In the genomic region with DNA sequence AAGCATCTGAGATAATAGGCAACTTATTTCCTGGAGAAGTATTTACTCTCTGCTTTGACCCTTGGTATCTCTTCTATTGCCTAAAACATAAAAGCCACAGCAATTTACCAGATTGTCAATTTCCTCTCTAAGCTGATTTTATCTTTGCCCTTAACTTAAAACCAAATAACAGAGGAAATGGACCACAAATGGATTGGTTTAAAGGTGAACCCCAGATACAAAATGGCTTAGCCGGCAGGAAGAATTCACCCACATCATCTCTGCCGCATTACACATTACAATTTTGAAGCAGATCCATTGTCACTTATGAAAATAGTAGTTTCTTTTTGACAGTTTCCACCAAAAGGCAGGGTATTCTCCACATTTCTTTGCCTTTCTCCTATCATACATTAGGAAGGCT, we compare ENCODE assay signal across 27 cellular contexts.
"Had no signal": no experiment of that assay in that cellular context is flagged by ENCODE, and none has a peak within 500 bp of the region (broad histone marks: within the 10 kb centered on the region; RNA-seq: fewer than 3 reads in every experiment).

No MANE protein-coding gene starts in this region.

- H3K4me1 Mint-ChIP-seq: activated naive CD4-positive, alpha-beta T cell treated with anti-CD3 and anti-CD28 coated beads, Interleukin-2, amount 50 U/mL, for 24 hours; activated naive CD8-positive, alpha-beta T cell treated with anti-CD3 and anti-CD28 coated beads, Interleukin-2, amount 50 U/mL, for 24 hours; naive thymus-derived CD8-positive, alpha-beta T cell; stimulated activated memory B cell treated with anti-CD40 and anti-IgM and Interleukin-4, amounts not matched to agents 10 μg/mL and 1 μg/mL and 100 μg/mL, for 72 hours; stimulated activated naive CD8-positive, alpha-beta T cell treated with anti-CD3 and anti-CD28 coated beads, Interleukin-15, amount 100 ng/mL, for 72 hours had no signal

- H3K4me1 ChIP-seq: breast epithelium, prostate gland, sigmoid colon, upper lobe of left lung, vagina had no signal

- H3K36me3 Mint-ChIP-seq: activated naive CD4-positive, alpha-beta T cell treated with anti-CD3 and anti-CD28 coated beads, Interleukin-2, amount 50 U/mL, for 24 hours; naive thymus-derived CD8-positive, alpha-beta T cell; stimulated activated memory B cell treated with anti-CD40 and anti-IgM and Interleukin-4, amounts not matched to agents 10 μg/mL and 1 μg/mL and 100 μg/mL, for 72 hours had no signal

- H3K36me3 ChIP-seq: breast epithelium, neutrophil, ovary, prostate gland, sigmoid colon, upper lobe of left lung, vagina had no signal

- H3K27me3 Mint-ChIP-seq: activated naive CD4-positive, alpha-beta T cell treated with anti-CD3 and anti-CD28 coated beads, Interleukin-2, amount 50 U/mL, for 24 hours; activated naive CD8-positive, alpha-beta T cell treated with anti-CD3 and anti-CD28 coated beads, Interleukin-2, amount 50 U/mL, for 24 hours; naive thymus-derived CD8-positive, alpha-beta T cell; stimulated activated memory B cell treated with anti-CD40 and anti-IgM and Interleukin-4, amounts not matched to agents 10 μg/mL and 1 μg/mL and 100 μg/mL, for 72 hours; stimulated activated naive CD8-positive, alpha-beta T cell treated with anti-CD3 and anti-CD28 coated beads, Interleukin-15, amount 100 ng/mL, for 72 hours had no signal

- H3K27ac Mint-ChIP-seq: activated naive CD4-positive, alpha-beta T cell treated with anti-CD3 and anti-CD28 coated beads, Interleukin-2, amount 50 U/mL, for 24 hours; activated naive CD8-positive, alpha-beta T cell treated with anti-CD3 and anti-CD28 coated beads, Interleukin-2, amount 50 U/mL, for 24 hours; activated T-helper 2 cell treated with anti-CD3 and anti-CD28 coated beads, Interferon-gamma antibody, Interleukin-2, Interleukin-4, amounts not matched to agents 10 μg/mL and 5 μg/mL and 100 μg/mL, durations not matched to agents 14 hours and 24 hours and 36 hours; naive thymus-derived CD8-positive, alpha-beta T cell; stimulated activated memory B cell treated with anti-CD40 and anti-IgM and Interleukin-4, amounts not matched to agents 10 μg/mL and 1 μg/mL and 100 μg/mL, for 72 hours; stimulated activated naive CD8-positive, alpha-beta T cell treated with anti-CD3 and anti-CD28 coated beads, Interleukin-15, amount 100 ng/mL, for 72 hours had no signal

- H3K9me3 ChIP-seq: breast epithelium, neutrophil, ovary, prostate gland, sigmoid colon, upper lobe of left lung, vagina had no signal

- H3K9me3 Mint-ChIP-seq: activated naive CD4-positive, alpha-beta T cell treated with anti-CD3 and anti-CD28 coated beads, Interleukin-2, amount 50 U/mL, for 24 hours; activated naive CD8-positive, alpha-beta T cell treated with anti-CD3 and anti-CD28 coated beads, Interleukin-2, amount 50 U/mL, for 24 hours; activated T-helper 2 cell treated with anti-CD3 and anti-CD28 coated beads, Interferon-gamma antibody, Interleukin-2, Interleukin-4, amounts not matched to agents 10 μg/mL and 5 μg/mL and 100 μg/mL, durations not matched to agents 14 hours and 24 hours and 36 hours; stimulated activated memory B cell treated with anti-CD40 and anti-IgM and Interleukin-4, amounts not matched to agents 10 μg/mL and 1 μg/mL and 100 μg/mL, for 72 hours; stimulated activated naive CD8-positive, alpha-beta T cell treated with anti-CD3 and anti-CD28 coated beads, Interleukin-15, amount 100 ng/mL, for 72 hours had no signal

- DNase-seq: activated CD4-positive, alpha-beta T cell treated with anti-CD3 and anti-CD28 coated beads for 4 hours; activated CD4-positive, alpha-beta T cell treated with anti-CD3 and anti-CD28 coated beads, Interleukin-2, amount 50 U/mL, for 4 hours; activated naive CD8-positive, alpha-beta T cell treated with anti-CD3 and anti-CD28 coated beads, Interleukin-2, amount 50 U/mL, for 24 hours; activated T-cell treated with anti-CD3 and anti-CD28 coated beads, Interleukin-2, amount 50 U/mL, for 1 hour; amygdala; effector CD8-positive, alpha-beta T cell; glutamatergic neuron; islet precursor cell; mammary epithelial cell; midbrain; naive thymus-derived CD8-positive, alpha-beta T cell; ovary; retina; sigmoid colon; small intestine; stimulated activated CD4-positive, alpha-beta T cell treated with anti-CD3 and anti-CD28 coated beads, Interleukin-4, amount 100 ng/mL, for 24 hours; stimulated activated naive CD8-positive, alpha-beta T cell treated with anti-CD3 and anti-CD28 coated beads, Interleukin-15, amount 100 ng/mL, for 72 hours; substantia nigra; T-helper 9 cell; upper lobe of left lung had no signal

- H3K4me3 Mint-ChIP-seq: activated naive CD4-positive, alpha-beta T cell treated with anti-CD3 and anti-CD28 coated beads, Interleukin-2, amount 50 U/mL, for 24 hours; activated naive CD8-positive, alpha-beta T cell treated with anti-CD3 and anti-CD28 coated beads, Interleukin-2, amount 50 U/mL, for 24 hours; naive thymus-derived CD8-positive, alpha-beta T cell; stimulated activated memory B cell treated with anti-CD40 and anti-IgM and Interleukin-4, amounts not matched to agents 10 μg/mL and 1 μg/mL and 100 μg/mL, for 72 hours; stimulated activated naive CD8-positive, alpha-beta T cell treated with anti-CD3 and anti-CD28 coated beads, Interleukin-15, amount 100 ng/mL, for 72 hours had no signal

- H3K27ac ChIP-seq: breast epithelium, neutrophil, ovary, prostate gland, sigmoid colon, upper lobe of left lung, vagina had no signal

- ATAC-seq: activated naive CD8-positive, alpha-beta T cell treated with anti-CD3 and anti-CD28 coated beads, Interleukin-2, amount 50 U/mL, for 24 hours; naive thymus-derived CD8-positive, alpha-beta T cell; stimulated activated memory B cell treated with anti-CD40 and anti-IgM and Interleukin-4, amounts not matched to agents 10 μg/mL and 1 μg/mL and 100 μg/mL, for 72 hours; stimulated activated naive CD8-positive, alpha-beta T cell treated with anti-CD3 and anti-CD28 coated beads, Interleukin-15, amount 100 ng/mL, for 72 hours had no signal

- H3K4me3 ChIP-seq: breast epithelium, ovary, prostate gland, sigmoid colon, upper lobe of left lung, vagina had no signal
